ENCODE assay signal across 1 cellular context in genomic region chr6:13302751-13303667, GRCh38.
TF ChIP-seq lines count a peak whose summit lies in the region.

No MANE protein-coding gene starts in this region.

TF ChIP-seq in K562, 482 proteins besides CTCF, POLR2A, EP300 and RAD21 (continued from another document and continues in another):
- TF ChIP-seq MXD1 (CRISPR knock-in tag; IDR thresholded peaks at IDR 0.05; ENCODE audit: borderline replicate concordance, poor library complexity, severe bottlenecking) (no peak), TCF7 (IDR thresholded peaks at IDR 0.05; ENCODE audit: borderline replicate concordance) (no peak), IFI16 (CRISPR knock-in tag; IDR thresholded peaks at IDR 0.05) (no peak), PTTG1 (tag; IDR thresholded peaks at IDR 0.05; ENCODE audit: low read depth) (no peak), NFE2 (IDR thresholded peaks at IDR 0.05; ENCODE audit: low read depth) (peak; percentile 33; the same call in 1 of the 2 replicates), POLR2B (IDR thresholded peaks at IDR 0.05; ENCODE audit: low read depth, partially characterized antibody) (no peak), FOXM1 (IDR thresholded peaks at IDR 0.05; ENCODE audit: low read depth) (no peak), FOXM1 (CRISPR knock-in tag; IDR thresholded peaks at IDR 0.05; ENCODE audit: low read depth) (no peak), MAFK (IDR thresholded peaks at IDR 0.05; ENCODE audit: low read length) (peak; percentile 61), E2F5 (CRISPR knock-in tag; IDR thresholded peaks at IDR 0.05) (no peak), TEAD2 (tag; IDR thresholded peaks at IDR 0.05) (no peak), CSDE1 (IDR thresholded peaks at IDR 0.05) (no peak), MYNN (IDR thresholded peaks at IDR 0.05) (no peak), MYNN (CRISPR knock-in tag; IDR thresholded peaks at IDR 0.05) (no peak), CHD4 (IDR thresholded peaks at IDR 0.05; ENCODE audit: insufficient read depth, insufficient replicate concordance, low read depth, low read length, poor library complexity, severe bottlenecking) (no peak), ARID1B (IDR thresholded peaks at IDR 0.05) (peak; percentile 76), SMAD2 (IDR thresholded peaks at IDR 0.05; ENCODE audit: low read depth, low read length) (no peak), RBM25 (IDR thresholded peaks at IDR 0.05; ENCODE audit: low read depth, low read length, severe bottlenecking) (no peak), ELF1 (tag; IDR thresholded peaks at IDR 0.05) (0 out of 2 replicates have a peak, but pooled peaks have one; percentile 37), MCM5 (IDR thresholded peaks at IDR 0.05; ENCODE audit: low read depth) (no peak), PCBP2 (IDR thresholded peaks at IDR 0.05; ENCODE audit: low read depth, low read length, poor library complexity, severe bottlenecking) (no peak), NR3C1 (CRISPR knock-in tag; IDR thresholded peaks at IDR 0.05) (no peak), ILK (tag; IDR thresholded peaks at IDR 0.05; ENCODE audit: borderline replicate concordance, low read depth) (no peak), TBL1XR1 (IDR thresholded peaks at IDR 0.05; ENCODE audit: low read length in 2 of 2) (peak in 1 of 2 experiments; percentile 32; a peak in 2 of 4 replicates), NFIX (CRISPR knock-in tag; IDR thresholded peaks at IDR 0.05; ENCODE audit: low read depth) (no peak), ZNF140 (CRISPR knock-in tag; IDR thresholded peaks at IDR 0.05) (no peak), CBX5 (IDR thresholded peaks at IDR 0.05; ENCODE audit: borderline replicate concordance, low read depth) (no peak), EZH2 (IDR thresholded peaks at IDR 0.05; ENCODE audit: borderline replicate concordance, low read depth, low read length) (no peak), ZNF445 (CRISPR knock-in tag; IDR thresholded peaks at IDR 0.05; ENCODE audit: low read depth) (no peak), ESRRB (CRISPR knock-in tag; IDR thresholded peaks at IDR 0.05; ENCODE audit: borderline replicate concordance) (no peak), HDAC8 (tag; IDR thresholded peaks at IDR 0.05) (no peak), ZNF511 (CRISPR knock-in tag; IDR thresholded peaks at IDR 0.05) (no peak), E2F6 (IDR thresholded peaks at IDR 0.05; ENCODE audit: borderline replicate concordance in 1 of 2, extremely low read depth in 1 of 2, insufficient read depth in 1 of 2, insufficient read length in 1 of 2, low read depth in 1 of 2, low read length in 1 of 2, poor library complexity in 1 of 2, severe bottlenecking in 1 of 2) (no peak), KAT8 (IDR thresholded peaks at IDR 0.05; ENCODE audit: low read depth) (no peak), YY1 (IDR thresholded peaks at IDR 0.05; ENCODE audit: borderline replicate concordance in 1 of 3, control insufficient read depth in 1 of 3, extremely low read depth in 1 of 3, insufficient read depth in 3 of 3, insufficient read length in 1 of 3, insufficient replicate concordance in 2 of 3, low read depth in 1 of 3, low read length in 2 of 3) (no peak), ZNF311 (CRISPR knock-in tag; IDR thresholded peaks at IDR 0.05) (no peak), HDGF (IDR thresholded peaks at IDR 0.05) (no peak), ZNF551 (CRISPR knock-in tag; IDR thresholded peaks at IDR 0.05) (no peak), FUS (optimal IDR thresholded peaks at IDR 0.05; ENCODE audit: low read depth, low read length) (no peak), JUNB (CRISPR knock-in tag; conservative IDR thresholded peaks at IDR 0.05) (no peak), ZBTB17 (CRISPR knock-in tag; IDR thresholded peaks at IDR 0.05) (0 out of 2 replicates have a peak, but pooled peaks have one; percentile 64), CC2D1A (IDR thresholded peaks at IDR 0.05) (no peak), TCFL5 (CRISPR knock-in tag; conservative IDR thresholded peaks at IDR 0.05) (no peak), CGGBP1 (CRISPR knock-in tag; IDR thresholded peaks at IDR 0.05) (no peak), ZNF830 (CRISPR knock-in tag; IDR thresholded peaks at IDR 0.05) (no peak), ATF4 (CRISPR knock-in tag; IDR thresholded peaks at IDR 0.05) (peak; percentile 58), NCOA6 (IDR thresholded peaks at IDR 0.05) (no peak), ARID2 (IDR thresholded peaks at IDR 0.05) (no peak), POU5F1 (IDR thresholded peaks at IDR 0.05; ENCODE audit: borderline replicate concordance, low read depth, low read length, partially characterized antibody) (no peak), ZNF280B (CRISPR knock-in tag; IDR thresholded peaks at IDR 0.05) (no peak), ZSCAN29 (IDR thresholded peaks at IDR 0.05) (no peak), SMAD3 (CRISPR knock-in tag; conservative IDR thresholded peaks at IDR 0.05) (0 out of 2 replicates have a peak, but pooled peaks have one; percentile 14), ZNF232 (CRISPR knock-in tag; IDR thresholded peaks at IDR 0.05) (no peak), TFAP4 (CRISPR knock-in tag; IDR thresholded peaks at IDR 0.05; ENCODE audit: borderline replicate concordance) (peak; percentile 52; the same call in 1 of the 2 replicates), E4F1 (CRISPR knock-in tag; IDR thresholded peaks at IDR 0.05; ENCODE audit: borderline replicate concordance) (no peak), MTF1 (CRISPR knock-in tag; IDR thresholded peaks at IDR 0.05; ENCODE audit: borderline replicate concordance) (no peak), MCM3 (IDR thresholded peaks at IDR 0.05) (no peak), TARDBP (IDR thresholded peaks at IDR 0.05) (no peak), ZNF431 (CRISPR knock-in tag; IDR thresholded peaks at IDR 0.05) (no peak), GABPB1 (CRISPR knock-in tag; IDR thresholded peaks at IDR 0.05) (peak; percentile 46; the same call in 1 of the 2 replicates), ZBTB34 (CRISPR knock-in tag; IDR thresholded peaks at IDR 0.05) (no peak), NR4A1 (CRISPR knock-in tag; IDR thresholded peaks at IDR 0.05) (no peak), NR4A1 (tag; IDR thresholded peaks at IDR 0.05) (no peak), GABPB2 (CRISPR knock-in tag; conservative IDR thresholded peaks at IDR 0.05) (no peak), RBBP5 (IDR thresholded peaks at IDR 0.05; ENCODE audit: borderline replicate concordance, insufficient read depth, low read length, poor library complexity, severe bottlenecking) (no peak), MED1 (CRISPR knock-in tag; IDR thresholded peaks at IDR 0.05; ENCODE audit: borderline replicate concordance) (no peak), ZNF561 (CRISPR knock-in tag; conservative IDR thresholded peaks at IDR 0.05) (no peak), ZNF282 (CRISPR knock-in tag; IDR thresholded peaks at IDR 0.05) (no peak), BRD9 (IDR thresholded peaks at IDR 0.05; ENCODE audit: low read depth, partially characterized antibody) (no peak), CREB3 (tag; conservative IDR thresholded peaks at IDR 0.05; ENCODE audit: low read depth) (no peak; the same call in 1 of the 2 replicates), POLR2H (tag; IDR thresholded peaks at IDR 0.05; ENCODE audit: low read depth) (peak; percentile 11; the same call in 1 of the 2 replicates), HES1 (IDR thresholded peaks at IDR 0.05; ENCODE audit: low read depth) (no peak), SMARCA4 (IDR thresholded peaks at IDR 0.05) (peak; percentile 81)
